Comparison of ENCODE assay signal across 14 cellular contexts in the genomic region with DNA sequence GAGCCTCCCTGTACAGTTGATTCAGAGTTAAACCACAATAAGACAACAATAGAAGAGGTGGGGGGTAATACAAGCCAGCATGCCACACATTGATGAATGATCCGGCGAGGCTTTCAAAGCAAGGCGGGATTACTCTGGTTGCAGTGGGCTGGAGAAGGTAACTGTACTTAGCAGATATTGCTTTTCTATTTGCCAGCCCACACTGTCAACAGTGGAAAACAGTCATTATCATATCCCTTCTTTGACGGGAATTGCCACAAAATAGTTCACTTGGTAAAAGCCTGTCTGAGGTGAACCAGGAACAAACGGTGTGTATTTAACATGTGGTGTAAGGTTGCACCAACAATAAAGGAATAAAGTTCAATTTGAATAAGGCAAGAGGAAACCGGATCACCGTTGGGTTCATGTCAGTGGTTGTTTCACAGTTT. TPM values are rescaled to one million over a fixed set of nuclear protein-coding genes. Genes with fewer than 3 reads are reported as not detected.
DNase-seq lines count a peak whose midpoint lies in the region; ATAC-seq and TF ChIP-seq lines count a peak whose summit lies in the region.
"Had no signal": no experiment of that assay in that cellular context is flagged by ENCODE, and none has a peak within 500 bp of the region (broad histone marks: within the 10 kb centered on the region; RNA-seq: fewer than 3 reads in every experiment).

No MANE protein-coding gene starts in this region.

- H3K27ac ChIP-seq in tibial artery, result peak overlapping the region; percentile 54 to 56
- H3K27ac ChIP-seq: C4-2B, SJSA1 had no signal

- no peaks in the 10 kb centered on the region for H3K27me3 ChIP-seq in tibial artery
- H3K27me3 ChIP-seq: SJSA1 had no signal

- peaks cover 0 to 40% (median 8%) of the 10 kb centered on the region in 4 donors for H3K4me1 ChIP-seq in tibial artery

- no peak for ATAC-seq in GM21526 (IDR thresholded peaks at IDR 0.05; ENCODE audit: low FRiP score, unreplicated experiment)

- H3K36me3 ChIP-seq in tibial artery, result no peaks in the 10 kb centered on the region
- H3K36me3 ChIP-seq: SJSA1 had no signal

- intact Hi-C loops in tibial artery (cut with DNase I; ENCODE audit: low total_unique reads), result no loop called here

- no peaks in the 10 kb centered on the region for H3K9me3 ChIP-seq in tibial artery
- H3K9me3 ChIP-seq: SJSA1 had no signal

- in situ Hi-C loops in astrocyte of the cerebellum (cut with HindIII; ENCODE audit: low sequenced_read_pairs), result no loop called here

- H3K4me3 ChIP-seq in astrocyte of the cerebellum (ENCODE audit: low read depth, low read length) (no peak overlapping the region), tibial artery (no peak overlapping the region)
- H3K4me3 ChIP-seq: SJSA1 had no signal

- TF ChIP-seq CTCF in astrocyte of the cerebellum (IDR thresholded peaks at IDR 0.05; ENCODE audit: low read depth, low read length, missing control alignments) (no peak), tibial artery (IDR thresholded peaks at IDR 0.05) (no peak)

- DNase-seq in NCI-H526 (lab: John Stamatoyannopoulos, UW) (peak; percentile 10 to 37), NCI-H526 treated with DMSO at 0.1 percent for 48 hours (lab: John Stamatoyannopoulos, UW) (no peak), astrocyte of the cerebellum (ENCODE audit: low read depth) (peak; percentile 80), left kidney (ENCODE audit: low read depth, low spot score) (peak; percentile 62), tibial artery (no peak), mucosa of gallbladder (ENCODE audit: low spot score) (no peak)
- DNase-seq in central memory CD4-positive, alpha-beta T cell, result no peak
- DNase-seq: DMS53, KG1, NCI-H1092, NCI-H524 had no signal

RNA-seq across cellular contexts. Expression of a gene that starts 5.8 kb away (rescaled TPM):
- 158 TPM for total RNA-seq in mucosa of gallbladder

Comparison
In these comparisons a context has a peak if more than half of its experiments do, and no peak if none do; other contexts are left out.
1. DNase-seq: peak in NCI-H526 (2 of 2), astrocyte of the cerebellum (single experiment) and left kidney (single experiment); none in NCI-H526 treated with DMSO at 0.1 percent for 48 hours (single experiment), tibial artery (0 of 2), mucosa of gallbladder (single experiment) and central memory CD4-positive, alpha-beta T cell (single experiment).